Comparison of ENCODE assay signal across 2 cellular contexts in the genomic region with DNA sequence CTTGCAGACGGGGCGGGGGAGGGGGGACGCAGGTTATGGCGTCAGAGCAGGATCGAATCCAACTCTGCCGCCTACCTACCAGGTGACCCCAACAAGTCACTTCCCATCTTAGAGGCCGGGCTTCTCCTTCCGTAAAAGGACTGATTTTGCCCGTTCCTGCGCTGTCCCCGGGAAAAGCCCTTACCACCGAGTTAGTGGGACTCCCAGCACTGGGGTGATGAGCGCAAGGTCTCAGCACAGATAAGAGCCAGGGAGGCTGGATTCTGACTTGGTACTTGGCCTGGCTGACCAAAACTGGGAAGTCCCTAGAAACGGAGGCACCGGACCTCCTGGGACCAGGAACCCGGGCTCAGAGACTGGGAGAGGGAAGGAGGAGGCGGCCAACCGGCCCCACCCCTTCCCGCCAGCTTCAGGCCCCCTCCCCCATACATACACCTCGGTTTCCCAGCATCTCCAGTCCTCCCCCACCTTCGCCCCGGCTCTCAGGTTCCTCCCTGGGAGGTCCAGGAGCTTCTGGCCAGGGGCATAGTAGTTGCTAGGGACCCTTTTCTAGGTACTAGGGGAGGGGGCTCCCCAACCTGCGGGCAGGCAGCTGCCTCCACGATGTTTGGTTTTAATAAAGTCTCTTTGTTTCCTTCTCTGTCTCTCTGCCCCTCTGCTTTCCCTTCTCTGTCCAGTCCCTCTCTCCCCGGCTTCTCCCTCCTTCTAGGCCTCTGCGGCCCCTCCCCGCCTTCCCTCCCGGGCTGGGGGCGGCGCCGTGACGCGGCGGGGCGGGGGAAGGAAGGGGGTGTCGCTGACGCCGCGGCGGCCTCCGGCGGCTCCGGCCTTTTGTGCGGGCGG.
A peak's percentile ranks its signal among the peaks of the same experiment; 100 is the strongest.
TF ChIP-seq lines count a peak whose summit lies in the region.

A gene (plus strand): TSS at position 826 of the 840 bp plus-strand sequence. CDS start 156 bp downstream, outside the sequence.

TF ChIP-seq in HEK293, 187 proteins besides CTCF, POLR2A, EP300 and RAD21 (continued from another document and continues in another):
- TF ChIP-seq, protein P1, sequence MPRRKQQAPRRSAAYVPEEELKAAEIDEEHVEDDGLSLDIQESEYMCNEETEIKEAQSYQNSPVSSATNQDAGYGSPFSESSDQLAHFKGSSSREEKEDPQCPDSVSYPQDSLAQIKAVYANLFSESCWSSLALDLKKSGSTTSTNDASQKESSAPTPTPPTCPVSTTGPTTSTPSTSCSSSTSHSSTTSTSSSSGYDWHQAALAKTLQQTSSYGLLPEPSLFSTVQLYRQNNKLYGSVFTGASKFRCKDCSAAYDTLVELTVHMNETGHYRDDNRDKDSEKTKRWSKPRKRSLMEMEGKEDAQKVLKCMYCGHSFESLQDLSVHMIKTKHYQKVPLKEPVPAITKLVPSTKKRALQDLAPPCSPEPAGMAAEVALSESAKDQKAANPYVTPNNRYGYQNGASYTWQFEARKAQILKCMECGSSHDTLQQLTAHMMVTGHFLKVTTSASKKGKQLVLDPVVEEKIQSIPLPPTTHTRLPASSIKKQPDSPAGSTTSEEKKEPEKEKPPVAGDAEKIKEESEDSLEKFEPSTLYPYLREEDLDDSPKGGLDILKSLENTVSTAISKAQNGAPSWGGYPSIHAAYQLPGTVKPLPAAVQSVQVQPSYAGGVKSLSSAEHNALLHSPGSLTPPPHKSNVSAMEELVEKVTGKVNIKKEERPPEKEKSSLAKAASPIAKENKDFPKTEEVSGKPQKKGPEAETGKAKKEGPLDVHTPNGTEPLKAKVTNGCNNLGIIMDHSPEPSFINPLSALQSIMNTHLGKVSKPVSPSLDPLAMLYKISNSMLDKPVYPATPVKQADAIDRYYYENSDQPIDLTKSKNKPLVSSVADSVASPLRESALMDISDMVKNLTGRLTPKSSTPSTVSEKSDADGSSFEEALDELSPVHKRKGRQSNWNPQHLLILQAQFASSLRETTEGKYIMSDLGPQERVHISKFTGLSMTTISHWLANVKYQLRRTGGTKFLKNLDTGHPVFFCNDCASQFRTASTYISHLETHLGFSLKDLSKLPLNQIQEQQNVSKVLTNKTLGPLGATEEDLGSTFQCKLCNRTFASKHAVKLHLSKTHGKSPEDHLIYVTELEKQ (tag by site-specific recombination; IDR thresholded peaks at IDR 0.05; ENCODE audit: borderline replicate concordance) = no peak; the same call in none of the 2 replicates
- TF ChIP-seq, protein P2, sequence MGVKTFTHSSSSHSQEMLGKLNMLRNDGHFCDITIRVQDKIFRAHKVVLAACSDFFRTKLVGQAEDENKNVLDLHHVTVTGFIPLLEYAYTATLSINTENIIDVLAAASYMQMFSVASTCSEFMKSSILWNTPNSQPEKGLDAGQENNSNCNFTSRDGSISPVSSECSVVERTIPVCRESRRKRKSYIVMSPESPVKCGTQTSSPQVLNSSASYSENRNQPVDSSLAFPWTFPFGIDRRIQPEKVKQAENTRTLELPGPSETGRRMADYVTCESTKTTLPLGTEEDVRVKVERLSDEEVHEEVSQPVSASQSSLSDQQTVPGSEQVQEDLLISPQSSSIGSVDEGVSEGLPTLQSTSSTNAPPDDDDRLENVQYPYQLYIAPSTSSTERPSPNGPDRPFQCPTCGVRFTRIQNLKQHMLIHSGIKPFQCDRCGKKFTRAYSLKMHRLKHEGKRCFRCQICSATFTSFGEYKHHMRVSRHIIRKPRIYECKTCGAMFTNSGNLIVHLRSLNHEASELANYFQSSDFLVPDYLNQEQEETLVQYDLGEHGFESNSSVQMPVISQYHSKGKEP (tag by site-specific recombination; IDR thresholded peaks at IDR 0.05) = no peak
- no peak for TF ChIP-seq ZNF175 (tag by site-specific recombination; IDR thresholded peaks at IDR 0.05)
- no peak for TF ChIP-seq OSR2 (tag by site-specific recombination; IDR thresholded peaks at IDR 0.05)
- peak; percentile 88; the same call in 1 of the 2 replicates for TF ChIP-seq ZNF394 (tag by site-specific recombination; IDR thresholded peaks at IDR 0.05; ENCODE audit: borderline replicate concordance)
- peak; percentile 72; the same call in 1 of the 2 replicates for TF ChIP-seq KLF10 (tag by site-specific recombination; IDR thresholded peaks at IDR 0.05)
- peak; percentile 9; the same call in 1 of the 2 replicates for TF ChIP-seq ZNF121 (tag by site-specific recombination; IDR thresholded peaks at IDR 0.05)
- no peak; the same call in 1 of the 2 replicates for TF ChIP-seq ZNF239 (tag by site-specific recombination; IDR thresholded peaks at IDR 0.05)
- TF ChIP-seq ZSCAN30 (tag by site-specific recombination; IDR thresholded peaks at IDR 0.05) = no peak
- TF ChIP-seq ZNF114 (tag by site-specific recombination; IDR thresholded peaks at IDR 0.05) = no peak
- TF ChIP-seq SP2 (tag by site-specific recombination; IDR thresholded peaks at IDR 0.05) = peak; percentile 78
- TF ChIP-seq, protein P3, sequence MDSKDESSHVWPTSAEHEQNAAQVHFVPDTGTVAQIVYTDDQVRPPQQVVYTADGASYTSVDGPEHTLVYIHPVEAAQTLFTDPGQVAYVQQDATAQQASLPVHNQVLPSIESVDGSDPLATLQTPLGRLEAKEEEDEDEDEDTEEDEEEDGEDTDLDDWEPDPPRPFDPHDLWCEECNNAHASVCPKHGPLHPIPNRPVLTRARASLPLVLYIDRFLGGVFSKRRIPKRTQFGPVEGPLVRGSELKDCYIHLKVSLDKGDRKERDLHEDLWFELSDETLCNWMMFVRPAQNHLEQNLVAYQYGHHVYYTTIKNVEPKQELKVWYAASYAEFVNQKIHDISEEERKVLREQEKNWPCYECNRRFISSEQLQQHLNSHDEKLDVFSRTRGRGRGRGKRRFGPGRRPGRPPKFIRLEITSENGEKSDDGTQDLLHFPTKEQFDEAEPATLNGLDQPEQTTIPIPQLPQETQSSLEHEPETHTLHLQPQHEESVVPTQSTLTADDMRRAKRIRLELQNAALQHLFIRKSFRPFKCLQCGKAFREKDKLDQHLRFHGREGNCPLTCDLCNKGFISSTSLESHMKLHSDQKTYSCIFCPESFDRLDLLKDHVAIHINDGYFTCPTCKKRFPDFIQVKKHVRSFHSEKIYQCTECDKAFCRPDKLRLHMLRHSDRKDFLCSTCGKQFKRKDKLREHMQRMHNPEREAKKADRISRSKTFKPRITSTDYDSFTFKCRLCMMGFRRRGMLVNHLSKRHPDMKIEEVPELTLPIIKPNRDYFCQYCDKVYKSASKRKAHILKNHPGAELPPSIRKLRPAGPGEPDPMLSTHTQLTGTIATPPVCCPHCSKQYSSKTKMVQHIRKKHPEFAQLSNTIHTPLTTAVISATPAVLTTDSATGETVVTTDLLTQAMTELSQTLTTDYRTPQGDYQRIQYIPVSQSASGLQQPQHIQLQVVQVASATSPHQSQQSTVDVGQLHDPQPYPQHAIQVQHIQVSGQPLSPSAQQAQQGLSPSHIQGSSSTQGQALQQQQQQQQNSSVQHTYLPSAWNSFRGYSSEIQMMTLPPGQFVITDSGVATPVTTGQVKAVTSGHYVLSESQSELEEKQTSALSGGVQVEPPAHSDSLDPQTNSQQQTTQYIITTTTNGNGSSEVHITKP (tag by site-specific recombination; IDR thresholded peaks at IDR 0.05) = peak; percentile 91
- TF ChIP-seq, protein P4, sequence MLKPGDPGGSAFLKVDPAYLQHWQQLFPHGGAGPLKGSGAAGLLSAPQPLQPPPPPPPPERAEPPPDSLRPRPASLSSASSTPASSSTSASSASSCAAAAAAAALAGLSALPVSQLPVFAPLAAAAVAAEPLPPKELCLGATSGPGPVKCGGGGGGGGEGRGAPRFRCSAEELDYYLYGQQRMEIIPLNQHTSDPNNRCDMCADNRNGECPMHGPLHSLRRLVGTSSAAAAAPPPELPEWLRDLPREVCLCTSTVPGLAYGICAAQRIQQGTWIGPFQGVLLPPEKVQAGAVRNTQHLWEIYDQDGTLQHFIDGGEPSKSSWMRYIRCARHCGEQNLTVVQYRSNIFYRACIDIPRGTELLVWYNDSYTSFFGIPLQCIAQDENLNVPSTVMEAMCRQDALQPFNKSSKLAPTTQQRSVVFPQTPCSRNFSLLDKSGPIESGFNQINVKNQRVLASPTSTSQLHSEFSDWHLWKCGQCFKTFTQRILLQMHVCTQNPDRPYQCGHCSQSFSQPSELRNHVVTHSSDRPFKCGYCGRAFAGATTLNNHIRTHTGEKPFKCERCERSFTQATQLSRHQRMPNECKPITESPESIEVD (tag by site-specific recombination; IDR thresholded peaks at IDR 0.05) = no peak

TF ChIP-seq in GM12878, 131 proteins besides CTCF, POLR2A, EP300 and RAD21 (continued from another document and continues in another):
- TF ChIP-seq, protein P5, sequence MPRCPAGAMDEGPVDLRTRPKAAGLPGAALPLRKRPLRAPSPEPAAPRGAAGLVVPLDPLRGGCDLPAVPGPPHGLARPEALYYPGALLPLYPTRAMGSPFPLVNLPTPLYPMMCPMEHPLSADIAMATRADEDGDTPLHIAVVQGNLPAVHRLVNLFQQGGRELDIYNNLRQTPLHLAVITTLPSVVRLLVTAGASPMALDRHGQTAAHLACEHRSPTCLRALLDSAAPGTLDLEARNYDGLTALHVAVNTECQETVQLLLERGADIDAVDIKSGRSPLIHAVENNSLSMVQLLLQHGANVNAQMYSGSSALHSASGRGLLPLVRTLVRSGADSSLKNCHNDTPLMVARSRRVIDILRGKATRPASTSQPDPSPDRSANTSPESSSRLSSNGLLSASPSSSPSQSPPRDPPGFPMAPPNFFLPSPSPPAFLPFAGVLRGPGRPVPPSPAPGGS (IDR thresholded peaks at IDR 0.05; ENCODE audit: borderline replicate concordance, insufficient read depth, low read depth, low read length, poor library complexity, severe bottlenecking) = no peak
- no peak for TF ChIP-seq ZBED1 (IDR thresholded peaks at IDR 0.05; ENCODE audit: borderline replicate concordance)
- TF ChIP-seq MYB (IDR thresholded peaks at IDR 0.05; ENCODE audit: borderline replicate concordance, low read depth, low read length) = no peak
- TF ChIP-seq, protein P6, sequence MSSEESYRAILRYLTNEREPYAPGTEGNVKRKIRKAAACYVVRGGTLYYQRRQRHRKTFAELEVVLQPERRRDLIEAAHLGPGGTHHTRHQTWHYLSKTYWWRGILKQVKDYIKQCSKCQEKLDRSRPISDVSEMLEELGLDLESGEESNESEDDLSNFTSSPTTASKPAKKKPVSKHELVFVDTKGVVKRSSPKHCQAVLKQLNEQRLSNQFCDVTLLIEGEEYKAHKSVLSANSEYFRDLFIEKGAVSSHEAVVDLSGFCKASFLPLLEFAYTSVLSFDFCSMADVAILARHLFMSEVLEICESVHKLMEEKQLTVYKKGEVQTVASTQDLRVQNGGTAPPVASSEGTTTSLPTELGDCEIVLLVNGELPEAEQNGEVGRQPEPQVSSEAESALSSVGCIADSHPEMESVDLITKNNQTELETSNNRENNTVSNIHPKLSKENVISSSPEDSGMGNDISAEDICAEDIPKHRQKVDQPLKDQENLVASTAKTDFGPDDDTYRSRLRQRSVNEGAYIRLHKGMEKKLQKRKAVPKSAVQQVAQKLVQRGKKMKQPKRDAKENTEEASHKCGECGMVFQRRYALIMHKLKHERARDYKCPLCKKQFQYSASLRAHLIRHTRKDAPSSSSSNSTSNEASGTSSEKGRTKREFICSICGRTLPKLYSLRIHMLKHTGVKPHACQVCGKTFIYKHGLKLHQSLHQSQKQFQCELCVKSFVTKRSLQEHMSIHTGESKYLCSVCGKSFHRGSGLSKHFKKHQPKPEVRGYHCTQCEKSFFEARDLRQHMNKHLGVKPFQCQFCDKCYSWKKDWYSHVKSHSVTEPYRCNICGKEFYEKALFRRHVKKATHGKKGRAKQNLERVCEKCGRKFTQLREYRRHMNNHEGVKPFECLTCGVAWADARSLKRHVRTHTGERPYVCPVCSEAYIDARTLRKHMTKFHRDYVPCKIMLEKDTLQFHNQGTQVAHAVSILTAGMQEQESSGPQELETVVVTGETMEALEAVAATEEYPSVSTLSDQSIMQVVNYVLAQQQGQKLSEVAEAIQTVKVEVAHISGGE (CRISPR knock-in tag; IDR thresholded peaks at IDR 0.05) = peak; percentile 35; the same call in 1 of the 2 replicates
- no peak for TF ChIP-seq STAT3 (IDR thresholded peaks at IDR 0.05; ENCODE audit: low read depth, low read length)
- no peak for TF ChIP-seq NFYA (IDR thresholded peaks at IDR 0.05; ENCODE audit: borderline replicate concordance, low read depth, low read length)
- TF ChIP-seq EZH2 (IDR thresholded peaks at IDR 0.05; ENCODE audit: borderline replicate concordance, control insufficient read depth, low read depth, low read length) = no peak
- no peak for TF ChIP-seq WRNIP1 (IDR thresholded peaks at IDR 0.05; ENCODE audit: borderline replicate concordance, low read depth, low read length)
- TF ChIP-seq BACH1 (IDR thresholded peaks at IDR 0.05; ENCODE audit: borderline replicate concordance) = peak; percentile 57; the same call in 1 of the 2 replicates
- 0 out of 2 replicates have a peak, but pooled peaks have one; percentile 8 for TF ChIP-seq MTA2 (IDR thresholded peaks at IDR 0.05; ENCODE audit: low read depth)
- TF ChIP-seq RFX5 (IDR thresholded peaks at IDR 0.05; ENCODE audit: low read depth, low read length) = no peak
- TF ChIP-seq SMC3 (IDR thresholded peaks at IDR 0.05; ENCODE audit: borderline replicate concordance, low read length) = no peak
- TF ChIP-seq YY1 (IDR thresholded peaks at IDR 0.05; ENCODE audit: low read depth, low read length) = 0 out of 2 replicates have a peak, but pooled peaks have one; percentile 18
- TF ChIP-seq, protein P7, sequence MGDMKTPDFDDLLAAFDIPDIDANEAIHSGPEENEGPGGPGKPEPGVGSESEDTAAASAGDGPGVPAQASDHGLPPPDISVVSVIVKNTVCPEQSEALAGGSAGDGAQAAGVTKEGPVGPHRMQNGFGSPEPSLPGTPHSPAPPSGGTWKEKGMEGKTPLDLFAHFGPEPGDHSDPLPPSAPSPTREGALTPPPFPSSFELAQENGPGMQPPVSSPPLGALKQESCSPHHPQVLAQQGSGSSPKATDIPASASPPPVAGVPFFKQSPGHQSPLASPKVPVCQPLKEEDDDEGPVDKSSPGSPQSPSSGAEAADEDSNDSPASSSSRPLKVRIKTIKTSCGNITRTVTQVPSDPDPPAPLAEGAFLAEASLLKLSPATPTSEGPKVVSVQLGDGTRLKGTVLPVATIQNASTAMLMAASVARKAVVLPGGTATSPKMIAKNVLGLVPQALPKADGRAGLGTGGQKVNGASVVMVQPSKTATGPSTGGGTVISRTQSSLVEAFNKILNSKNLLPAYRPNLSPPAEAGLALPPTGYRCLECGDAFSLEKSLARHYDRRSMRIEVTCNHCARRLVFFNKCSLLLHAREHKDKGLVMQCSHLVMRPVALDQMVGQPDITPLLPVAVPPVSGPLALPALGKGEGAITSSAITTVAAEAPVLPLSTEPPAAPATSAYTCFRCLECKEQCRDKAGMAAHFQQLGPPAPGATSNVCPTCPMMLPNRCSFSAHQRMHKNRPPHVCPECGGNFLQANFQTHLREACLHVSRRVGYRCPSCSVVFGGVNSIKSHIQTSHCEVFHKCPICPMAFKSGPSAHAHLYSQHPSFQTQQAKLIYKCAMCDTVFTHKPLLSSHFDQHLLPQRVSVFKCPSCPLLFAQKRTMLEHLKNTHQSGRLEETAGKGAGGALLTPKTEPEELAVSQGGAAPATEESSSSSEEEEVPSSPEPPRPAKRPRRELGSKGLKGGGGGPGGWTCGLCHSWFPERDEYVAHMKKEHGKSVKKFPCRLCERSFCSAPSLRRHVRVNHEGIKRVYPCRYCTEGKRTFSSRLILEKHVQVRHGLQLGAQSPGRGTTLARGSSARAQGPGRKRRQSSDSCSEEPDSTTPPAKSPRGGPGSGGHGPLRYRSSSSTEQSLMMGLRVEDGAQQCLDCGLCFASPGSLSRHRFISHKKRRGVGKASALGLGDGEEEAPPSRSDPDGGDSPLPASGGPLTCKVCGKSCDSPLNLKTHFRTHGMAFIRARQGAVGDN (IDR thresholded peaks at IDR 0.05) = peak; percentile 32; the same call in 1 of the 2 replicates
- no peak for TF ChIP-seq PAX8 (IDR thresholded peaks at IDR 0.05)
- TF ChIP-seq CEBPB (IDR thresholded peaks at IDR 0.05; ENCODE audit: borderline replicate concordance in 1 of 2, low read depth in 2 of 2, low read length in 2 of 2) = no peak
- TF ChIP-seq MEF2B (IDR thresholded peaks at IDR 0.05; ENCODE audit: partially characterized antibody, poor library complexity, severe bottlenecking) = peak; percentile 22
- no peak for TF ChIP-seq JUND (IDR thresholded peaks at IDR 0.05; ENCODE audit: low read depth, low read length)
- TF ChIP-seq EGR1 (IDR thresholded peaks at IDR 0.05; ENCODE audit: borderline replicate concordance in 1 of 2, low read depth in 2 of 2, low read length in 2 of 2) = peak in 1 of 2 experiments; percentile 52; a peak in 1 of 3 replicates
- TF ChIP-seq SUZ12 (IDR thresholded peaks at IDR 0.05; ENCODE audit: unreplicated experiment) = no peak
- TF ChIP-seq RUNX3 (IDR thresholded peaks at IDR 0.05; ENCODE audit: low read length) = peak; percentile 18
